23 cellular contexts compared by ENCODE assay signal in genomic region chr2:159651884-159652283, GRCh38. TPM values are rescaled to one million over a fixed set of nuclear protein-coding genes. Genes with fewer than 3 reads are reported as not detected.
DNase-seq lines count a peak whose midpoint lies in the region; ATAC-seq, FAIRE-seq and TF ChIP-seq lines count a peak whose summit lies in the region.
"Had no signal": no experiment of that assay in that cellular context is flagged by ENCODE, and none has a peak within 500 bp of the region (broad histone marks: within the 10 kb centered on the region; RNA-seq: fewer than 3 reads in every experiment).

No MANE protein-coding gene starts in this region.

- TF ChIP-seq POLR2A in HepG2 (IDR thresholded peaks at IDR 0.05; ENCODE audit: insufficient read depth in 1 of 2, low read depth in 2 of 2, low read length in 2 of 2) (no peak), right lobe of liver (IDR thresholded peaks at IDR 0.05) (no peak), K562 (conservative IDR thresholded peaks at IDR 0.05) (no peak)

- H3K4me3 ChIP-seq in HepG2 (replicated peaks in 1 of 3; ENCODE audit: insufficient read depth in 1 of 3, low read depth in 2 of 3, low read length in 3 of 3) (no peak overlapping the region), right lobe of liver (no peak overlapping the region), K562 (no peak overlapping the region), Karpas-422 (ENCODE audit: low read length) (no peak overlapping the region)
- H3K4me3 ChIP-seq: BLaER1, GM12878 had no signal

- BruUV-seq in HepG2 (replicated peaks; lab: Mats Ljungman, UMichigan) (no TSS peak), K562 (replicated peaks; lab: Mats Ljungman, UMichigan) (no TSS peak)

- no peaks in the 10 kb centered on the region for H3K9me2 ChIP-seq in Karpas-422 (replicated peaks; ENCODE audit: insufficient read depth, low read length)

- POLR2A ChIA-PET in HepG2 (lab: Yijun Ruan, JAX), result no interaction called here
- POLR2A ChIA-PET in K562 (lab: Yijun Ruan, JAX), result no interaction called here

- 13% methylated on average over 1 of the region's 1 CpG for WGBS in HepG2 (ENCODE audit: low lambda C conversion rate)
- WGBS in right lobe of liver (ENCODE audit: insufficient coverage, low coverage, low lambda C conversion rate, missing lambda C conversion rate), result 73% methylated on average over 1 of the region's 1 CpG
- 4% methylated on average over 1 of the region's 1 CpG for WGBS in K562 (ENCODE audit: insufficient coverage, low coverage, missing lambda C conversion rate)

- no peak for TF ChIP-seq CTCF in HepG2 (CRISPR knock-in tag; IDR thresholded peaks at IDR 0.05)
- no peak for TF ChIP-seq CTCF in right lobe of liver (IDR thresholded peaks at IDR 0.05)
- TF ChIP-seq CTCF in K562 (IDR thresholded peaks at IDR 0.05 in 2 of 3, conservative IDR thresholded peaks at IDR 0.05 in 1 of 3; ENCODE audit: insufficient read depth in 2 of 3, low read depth in 1 of 3, low read length in 3 of 3), result no peak

- H3K9ac ChIP-seq in HepG2 (ENCODE audit: insufficient read depth, low read depth, low read length), result no peak overlapping the region
- H3K9ac ChIP-seq in K562 (ENCODE audit: insufficient read depth in 1 of 2, low read depth in 2 of 2, low read length in 2 of 2), result no peak overlapping the region
- H3K9ac ChIP-seq in Karpas-422 (ENCODE audit: low read length), result no peak overlapping the region
- H3K9ac ChIP-seq: BLaER1 had no signal

- DNase-seq in HepG2 (ENCODE audit: low spot score) (no peak), right lobe of liver (no peak), K562 (ENCODE audit: extremely low read depth in 1 of 4, low spot score in 3 of 4) (no peak), Karpas-422 (no peak)
- DNase-seq: ACHN; BE2C; C1 segment of cervical spinal cord; CD4-positive, alpha-beta memory T cell; CD4-positive, CD25-positive, alpha-beta regulatory T cell; CD8-positive, alpha-beta memory T cell; COR-L47; DMS 273 treated with DMSO at 0.1 percent for 48 hours; DMS153; DMS53; DMS79; DND-41; EL; GDM1 had no signal

- ATAC-seq in HepG2, result no peak
- ATAC-seq in right lobe of liver, result no peak
- ATAC-seq in K562, result no peak
- ATAC-seq in GM19324 (IDR thresholded peaks at IDR 0.05; ENCODE audit: low FRiP score, unreplicated experiment), result no peak
- ATAC-seq: GM12878 had no signal

- H3K9me1 ChIP-seq in K562 (ENCODE audit: control insufficient read depth, insufficient read depth, low read length), result no peaks in the 10 kb centered on the region

- TF ChIP-seq RAD21 in HepG2 (CRISPR knock-in tag; IDR thresholded peaks at IDR 0.05) (no peak), K562 (CRISPR knock-in tag; conservative IDR thresholded peaks at IDR 0.05 in 1 of 2, IDR thresholded peaks at IDR 0.05 in 1 of 2) (no peak)

- H2AFZ ChIP-seq in HepG2 (ENCODE audit: low read length) (no peak overlapping the region), K562 (ENCODE audit: low read depth, low read length) (no peak overlapping the region), Karpas-422 (ENCODE audit: low read length) (no peak overlapping the region)

- H3K36me3 ChIP-seq in HepG2 (replicated peaks in 1 of 2; ENCODE audit: control insufficient read depth in 1 of 2, insufficient read depth in 2 of 2, low read length in 2 of 2), result no peaks in the 10 kb centered on the region
- H3K36me3 ChIP-seq in right lobe of liver, result no peaks in the 10 kb centered on the region
- H3K36me3 ChIP-seq in K562 (ENCODE audit: control insufficient read depth, insufficient read depth, low read length), result no peaks in the 10 kb centered on the region
- no peaks in the 10 kb centered on the region for H3K36me3 ChIP-seq in Karpas-422 (ENCODE audit: insufficient read depth, low read length)
- H3K36me3 ChIP-seq: BE2C, BLaER1 had no signal

- H3K4me1 ChIP-seq in HepG2 (ENCODE audit: insufficient read depth, low read length), result no peaks in the 10 kb centered on the region
- H3K4me1 ChIP-seq in right lobe of liver, result peaks cover 0 to 6% (median 0%) of the 10 kb centered on the region in 4 donors
- no peaks in the 10 kb centered on the region; a peak in 1 of 5 replicates for H3K4me1 ChIP-seq in K562 (replicated peaks in 1 of 2; ENCODE audit: control insufficient read depth in 2 of 2, insufficient read depth in 2 of 2, low read length in 2 of 2)
- H3K4me1 ChIP-seq in Karpas-422 (ENCODE audit: low read length), result no peaks in the 10 kb centered on the region
- H3K4me1 ChIP-seq: BE2C, BLaER1 had no signal

- no peaks in the 10 kb centered on the region for H3K9me3 ChIP-seq in HepG2 (ENCODE audit: low read length)
- no peaks in the 10 kb centered on the region for H3K9me3 ChIP-seq in right lobe of liver
- no peaks in the 10 kb centered on the region for H3K9me3 ChIP-seq in K562 (replicated peaks; ENCODE audit: control insufficient read depth, insufficient read depth, low read depth, low read length)
- H3K9me3 ChIP-seq in Karpas-422 (ENCODE audit: low read length), result no peaks in the 10 kb centered on the region
- H3K9me3 ChIP-seq: BE2C had no signal

- no peak for TF ChIP-seq EP300 in HepG2 (IDR thresholded peaks at IDR 0.05; ENCODE audit: low read depth in 2 of 2, low read length in 2 of 2)
- no peak for TF ChIP-seq EP300 in HepG2 (CRISPR knock-in tag; IDR thresholded peaks at IDR 0.05; ENCODE audit: borderline replicate concordance)
- TF ChIP-seq EP300 in K562 (IDR thresholded peaks at IDR 0.05; ENCODE audit: low read length), result no peak

- H3K79me2 ChIP-seq in HepG2 (ENCODE audit: insufficient read depth, low read length) (no peaks in the 10 kb centered on the region), K562 (ENCODE audit: control insufficient read depth, insufficient read depth, low read length) (no peaks in the 10 kb centered on the region), Karpas-422 (ENCODE audit: low read length) (no peaks in the 10 kb centered on the region)

- intact Hi-C loops in HepG2 (cut with micrococcal nuclease; ENCODE audit: unreplicated experiment) (no loop called here), right lobe of liver (cut with DNase I) (no loop called here), K562 (cut with micrococcal nuclease) (no loop called here)

- H4K20me1 ChIP-seq in HepG2 (ENCODE audit: insufficient read depth, low read length) (no peaks in the 10 kb centered on the region), K562 (replicated peaks; ENCODE audit: control insufficient read depth, insufficient read depth, low read length) (no peaks in the 10 kb centered on the region), Karpas-422 (ENCODE audit: insufficient read depth, low read depth, low read length) (no peaks in the 10 kb centered on the region)
- H4K20me1 ChIP-seq: BLaER1 had no signal

- CTCF ChIA-PET in HepG2 (lab: Yijun Ruan, JAX; ENCODE audit: low intra/inter-chr PET ratio, low total read pairs), result no interaction called here
- CTCF ChIA-PET in K562 (lab: Yijun Ruan, JAX; ENCODE audit: low intra/inter-chr PET ratio), result interaction anchor here (0.6 kb wide), 1 partner anchor 313 kb away, joined by 3 read pairs; no protein-coding TSS in a partner anchor

- H3K27me3 ChIP-seq in HepG2 (ENCODE audit: control insufficient read depth in 1 of 2, insufficient read depth in 2 of 2, low read length in 2 of 2) (no peaks in the 10 kb centered on the region), right lobe of liver (no peaks in the 10 kb centered on the region), K562 (ENCODE audit: control insufficient read depth in 2 of 2, insufficient read depth in 2 of 2, low read length in 2 of 2) (no peaks in the 10 kb centered on the region), Karpas-422 (ENCODE audit: low read length) (no peaks in the 10 kb centered on the region)
- H3K27me3 ChIP-seq: BE2C, BLaER1 had no signal

- in situ Hi-C loops in HepG2 (cut with HindIII; ENCODE audit: extremely low pct_ligation_motif_present, low pct_unique_long_range_greater_than_20kb), result no loop called here
- in situ Hi-C loops in K562 (cut with MboI), result no loop called here

- H3K4me2 ChIP-seq in HepG2 (ENCODE audit: low read depth, low read length), result no peak overlapping the region
- H3K4me2 ChIP-seq in K562 (ENCODE audit: insufficient read depth, low read length), result no peak overlapping the region
- H3K4me2 ChIP-seq in Karpas-422 (ENCODE audit: low read depth, low read length, poor library complexity, severe bottlenecking), result no peak overlapping the region
- H3K4me2 ChIP-seq: BLaER1 had no signal

- FAIRE-seq in HepG2 (lab: Jason Lieb, UNC), result no peak
- no peak for FAIRE-seq in K562 (lab: Jason Lieb, UNC)
- FAIRE-seq: GM12878, GM18507 had no signal

- H3K27ac ChIP-seq in HepG2 (ENCODE audit: extremely low read length, insufficient read depth, low read length) (no peak overlapping the region), right lobe of liver (no peak overlapping the region), K562 (ENCODE audit: extremely low read depth, low read depth, low read length) (no peak overlapping the region), Karpas-422 (ENCODE audit: low read length) (no peak overlapping the region)
- H3K27ac ChIP-seq: 22Rv1, BLaER1 had no signal

RNA-seq across cellular contexts. Expression of gene BAZ2B, which starts 35.5 kb away (rescaled TPM):
- total RNA-seq in HepG2 (2016; rRNA removed; fragmentation: Illumina TruSeq; extraction: Trizol) (15.1 and 18.2 TPM in 2 replicates), right lobe of liver (10 to 100 TPM; 18.0 to 32.8 (median 24.2) TPM), K562 (2014; rRNA removed) (15.1 and 16.2 TPM in 2 replicates), K562 (2014; rRNA removed; fragmentation: Illumina TruSeq; extraction: Trizol) (30.7 and 33.1 TPM in 2 replicates), K562 (2015; rRNA removed; fragmentation: Illumina TruSeq; extraction: Trizol) (38.6 and 39.4 TPM in 2 replicates), K562 (2021) (18.7 and 19.7 TPM in 2 replicates)
- total RNA-seq in HepG2 (2016; cell fraction: cytosol; rRNA removed; fragmentation: Illumina TruSeq; extraction: Trizol; ENCODE audit: low read depth), result 2.2 and 3.3 TPM in 2 replicates
- total RNA-seq in HepG2 (2016; cell fraction: insoluble cytoplasmic fraction; rRNA removed; fragmentation: Illumina TruSeq; extraction: Trizol), result 12.4 and 14.2 TPM in 2 replicates
- total RNA-seq in HepG2 (2016; cell fraction: membrane; rRNA removed; fragmentation: Illumina TruSeq; extraction: Trizol), result 3.9 and 5.1 TPM in 2 replicates
- total RNA-seq in HepG2 (2016; cell fraction: nucleus; rRNA removed; fragmentation: Illumina TruSeq; extraction: Trizol), result 33.1 and 38.7 TPM in 2 replicates
- polyA plus RNA-seq in HepG2 (2011; rRNA removed) (14.0 and 15.2 TPM in 2 replicates), K562 (2011; rRNA removed) (19.8 and 20.9 TPM in 2 replicates), K562 (2014; fragmentation: Illumina TruSeq; extraction: Trizol) (16.9 and 20.0 TPM in 2 replicates), K562 (2014; fragmentation: Nextera tagmentation; extraction: Ambion mirVana) (1 to 10 TPM; 7.5 to 8.1 TPM), K562 (2014; rRNA removed) (14.2 and 21.4 TPM in 2 replicates)
- polyA plus RNA-seq in HepG2 (2011; cell fraction: cytosol; rRNA removed), result 6.3 and 12.7 TPM in 2 replicates
- polyA plus RNA-seq in HepG2 (2011; cell fraction: nucleus; rRNA removed), result 20.8 and 25.8 TPM in 2 replicates
- 17.8 and 20.4 TPM in 2 replicates for polyA plus RNA-seq in HepG2 (2012)
- 0.34 and 0.37 TPM in 2 replicates for polyA plus RNA-seq in HepG2 (2016; cell fraction: cytosol; fragmentation: Illumina TruSeq; extraction: Trizol; ENCODE audit: low read depth)
- 4.2 and 5.1 TPM in 2 replicates for polyA plus RNA-seq in HepG2 (2016; cell fraction: insoluble cytoplasmic fraction; fragmentation: Illumina TruSeq; extraction: Trizol; ENCODE audit: low read depth)
- 0.52 and 0.54 TPM in 2 replicates for polyA plus RNA-seq in HepG2 (2016; cell fraction: membrane; fragmentation: Illumina TruSeq; extraction: Trizol; ENCODE audit: low read depth)
- 11.7 and 14.3 TPM in 2 replicates for polyA plus RNA-seq in HepG2 (2016; cell fraction: nucleus; fragmentation: Illumina TruSeq; extraction: Trizol; ENCODE audit: insufficient read depth, low read depth)
- polyA minus RNA-seq in HepG2 (2011; rRNA and poly(A)+ RNA removed; ENCODE audit: low replicate concordance), result 55.1 and 69.5 TPM in 2 replicates
- 20.9 and 23.2 TPM in 2 replicates for polyA minus RNA-seq in HepG2 (2011; cell fraction: cytosol; rRNA and poly(A)+ RNA removed)
- polyA minus RNA-seq in HepG2 (2011; cell fraction: nucleus; rRNA and poly(A)+ RNA removed), result 158 and 192 TPM in 2 replicates
- 47.7 and 122 TPM in 2 replicates for total RNA-seq in K562 (2011; cell fraction: chromatin; rRNA removed; ENCODE audit: low replicate concordance)
- total RNA-seq in K562 (2011; cell fraction: nucleolus; rRNA removed), result 18.2 and 25.5 TPM in 2 replicates
- total RNA-seq in K562 (2011; cell fraction: nucleoplasm; rRNA removed), result 38.1 and 47.5 TPM in 2 replicates
- polyA plus RNA-seq in K562 (2011; cell fraction: cytosol; rRNA removed), result 7.0 and 11.9 TPM in 2 replicates
- polyA plus RNA-seq in K562 (2011; cell fraction: nucleus; rRNA removed), result 39.3 and 42.1 TPM in 2 replicates
- polyA plus RNA-seq in K562 (2012), result 11.6 and 14.6 TPM in 2 replicates
- 56.8 and 85.7 TPM in 2 replicates for polyA minus RNA-seq in K562 (2011; rRNA and poly(A)+ RNA removed)
- 13.4 and 18.4 TPM in 2 replicates for polyA minus RNA-seq in K562 (2011; cell fraction: cytosol; rRNA and poly(A)+ RNA removed)
- 45.0 and 103 TPM in 2 replicates for polyA minus RNA-seq in K562 (2011; cell fraction: nucleus; rRNA and poly(A)+ RNA removed)
- total RNA-seq in Karpas-422 (2014; rRNA removed; shearing (Covaris generic); ENCODE audit: low replicate concordance), result 1.1 and 2.2 TPM in 2 replicates

Comparison
In these comparisons a context has a peak if more than half of its experiments do, and no peak if none do; other contexts are left out.
1. Of the 241 proteins assayed by ChIP-seq in both HepG2 and K562: peak only in HepG2: none; only in K562: MAFG, NFE2 and NFE2L1; in both: MAFF and MAFK; in neither: 235; mixed calls (peak in some experiments, not most) for 1.